Comparison of ENCODE assay signal across 22 cellular contexts in genomic region chrX:108332281-108332680, GRCh38.
DNase-seq lines count a peak whose midpoint lies in the region; ATAC-seq and TF ChIP-seq lines count a peak whose summit lies in the region.
"Had no signal": no experiment of that assay in that cellular context is flagged by ENCODE, and none has a peak within 500 bp of the region (broad histone marks: within the 10 kb centered on the region; RNA-seq: fewer than 3 reads in every experiment).

No MANE protein-coding gene starts in this region.

- peaks cover 24% of the 10 kb centered on the region for H3K27me3 ChIP-seq in A673 (replicated peaks; ENCODE audit: insufficient read depth, low read depth, low read length, poor library complexity)
- H3K27me3 ChIP-seq: uterus had no signal

- intact Hi-C loops in A673 (cut with micrococcal nuclease; ENCODE audit: unreplicated experiment): no loop called here

- no peaks in the 10 kb centered on the region for H3K4me1 ChIP-seq in A673 (ENCODE audit: insufficient read depth, low read length, poor library complexity, severe bottlenecking)
- H3K4me1 ChIP-seq: uterus had no signal

- H3K9me3 ChIP-seq in A673 (ENCODE audit: low read depth, low read length, poor library complexity, severe bottlenecking): no peaks in the 10 kb centered on the region
- H3K9me3 ChIP-seq: uterus had no signal

- DNase-seq in NCI-H526 treated with DMSO at 0.1 percent for 48 hours (lab: John Stamatoyannopoulos, UW): peak; percentile 76
- DNase-seq in stimulated activated CD4-positive, alpha-beta T cell treated with anti-CD3 and anti-CD28 coated beads, Interleukin-15, amount 100 ng/mL, for 24 hours: no peak
- no peak for DNase-seq in mesenteric fat pad (ENCODE audit: low spot score)
- DNase-seq in A673 (ENCODE audit: low spot score): no peak
- DNase-seq: activated CD4-positive, alpha-beta T cell treated with anti-CD3 and anti-CD28 coated beads for 36 hours; activated CD8-positive, alpha-beta memory T cell treated with anti-CD3 and anti-CD28 coated beads for 24 hours; activated T-cell treated with anti-CD3 and anti-CD28 coated beads, Interleukin-2, amount 50 U/mL, for 48 hours; aorta; central memory CD4-positive, alpha-beta T cell; dermis blood vessel endothelial cell; glutamatergic neuron; mammary epithelial cell; NCI-H1105 treated with DMSO at 0.1 percent for 48 hours; NCI-H2081; NCI-H446; SIG-M5; uterus had no signal

- H3K4me3 ChIP-seq in A673 (ENCODE audit: low read depth, low read length, poor library complexity, severe bottlenecking): no peak overlapping the region
- H3K4me3 ChIP-seq: GM23338, uterus had no signal

- BruUV-seq in A673 (replicated peaks; lab: Mats Ljungman, UMichigan): no TSS peak

- H3K36me3 ChIP-seq in A673 (ENCODE audit: insufficient read depth, low read length, poor library complexity, severe bottlenecking): no peaks in the 10 kb centered on the region
- H3K36me3 ChIP-seq: uterus had no signal

- no peak for TF ChIP-seq CTCF in A673 (conservative IDR thresholded peaks at IDR 0.05; ENCODE audit: low read depth, low read length)

- CTCF ChIA-PET in A673 (lab: Charles Lee): no interaction called here

- POLR2A ChIA-PET in A673 (lab: Charles Lee; ENCODE audit: low non-redundant PET): no interaction called here

- ATAC-seq in GM18870 (IDR thresholded peaks at IDR 0.05; ENCODE audit: unreplicated experiment): peak; percentile 89
- peak; percentile 75 for ATAC-seq in GM19463 (IDR thresholded peaks at IDR 0.05; ENCODE audit: unreplicated experiment)
- peak; percentile 58 for ATAC-seq in HG02870 (IDR thresholded peaks at IDR 0.05; ENCODE audit: unreplicated experiment)
- ATAC-seq in GM18519 (IDR thresholded peaks at IDR 0.05; ENCODE audit: low FRiP score, unreplicated experiment): no peak
- ATAC-seq: activated CD4-positive, alpha-beta T cell treated with anti-CD3 and anti-CD28 coated beads for 36 hours; GM23338 had no signal

- no peak overlapping the region for H3K27ac ChIP-seq in A673 (ENCODE audit: low read depth, low read length, poor library complexity, severe bottlenecking)
- H3K27ac ChIP-seq: uterus had no signal
